17 cellular contexts compared by ENCODE assay signal in genomic region chr17:75407655-75408352, GRCh38.
"Had no signal": no experiment of that assay in that cellular context is flagged by ENCODE, and none has a peak within 500 bp of the region (broad histone marks: within the 10 kb centered on the region; RNA-seq: fewer than 3 reads in every experiment).

No MANE protein-coding gene starts in this region.

- H3K27me3 ChIP-seq: dorsolateral prefrontal cortex, left lung, pancreas, sigmoid colon, upper lobe of left lung had no signal

- H3K9me3 ChIP-seq: left lung, pancreas, sigmoid colon, thoracic aorta, upper lobe of left lung had no signal

- ATAC-seq: activated CD8-positive, alpha-beta memory T cell treated with anti-CD3 and anti-CD28 coated beads, Interleukin-2, amount 10 ng/mL, durations not matched to agents 7 days and 5 days; activated naive CD8-positive, alpha-beta T cell treated with anti-CD3 and anti-CD28 coated beads, Interleukin-2, amount 50 U/mL, for 24 hours; left lung; pancreas; stimulated activated effector memory CD8-positive, alpha-beta T cell treated with anti-CD3 and anti-CD28 coated beads, Interleukin-12 subunit alpha, Interleukin-12 subunit beta, amount 100 ng/mL, for 72 hours had no signal

- H3K4me3 ChIP-seq: left lung, pancreas, sigmoid colon, thoracic aorta, upper lobe of left lung had no signal

- H3K36me3 ChIP-seq: left lung, pancreas, sigmoid colon, thoracic aorta, upper lobe of left lung had no signal

- DNase-seq: activated CD4-positive, alpha-beta memory T cell treated with anti-CD3 and anti-CD28 coated beads for 36 hours; activated CD8-positive, alpha-beta memory T cell treated with anti-CD3 and anti-CD28 coated beads, Interleukin-2, amount 10 ng/mL, durations not matched to agents 7 days and 5 days; activated naive CD4-positive, alpha-beta T cell treated with anti-CD3 and anti-CD28 coated beads for 36 hours; activated naive CD8-positive, alpha-beta T cell treated with anti-CD3 and anti-CD28 coated beads, Interleukin-2, amount 50 U/mL, for 24 hours; anterior cingulate cortex; dorsolateral prefrontal cortex; foreskin melanocyte; left lung; mammary epithelial cell; pancreas; sigmoid colon; stimulated activated CD4-positive, alpha-beta T cell treated with anti-CD3 and anti-CD28 coated beads, Interleukin-4, amount 100 ng/mL, for 24 hours; upper lobe of left lung; WERI-Rb-1 had no signal

- H3K27me3 Mint-ChIP-seq: activated CD4-positive, alpha-beta memory T cell treated with anti-CD3 and anti-CD28 coated beads for 36 hours; activated CD8-positive, alpha-beta memory T cell treated with anti-CD3 and anti-CD28 coated beads, Interleukin-2, amount 10 ng/mL, durations not matched to agents 7 days and 5 days; activated naive CD8-positive, alpha-beta T cell treated with anti-CD3 and anti-CD28 coated beads, Interleukin-2, amount 50 U/mL, for 24 hours had no signal

- H3K9me3 Mint-ChIP-seq: activated CD4-positive, alpha-beta memory T cell treated with anti-CD3 and anti-CD28 coated beads for 36 hours; activated naive CD4-positive, alpha-beta T cell treated with anti-CD3 and anti-CD28 coated beads for 36 hours; activated naive CD8-positive, alpha-beta T cell treated with anti-CD3 and anti-CD28 coated beads, Interleukin-2, amount 50 U/mL, for 24 hours; brain; stimulated activated effector memory CD8-positive, alpha-beta T cell treated with anti-CD3 and anti-CD28 coated beads, Interleukin-12 subunit alpha, Interleukin-12 subunit beta, amount 100 ng/mL, for 72 hours had no signal

- H3K36me3 Mint-ChIP-seq: brain had no signal

- H3K27ac Mint-ChIP-seq: activated CD4-positive, alpha-beta memory T cell treated with anti-CD3 and anti-CD28 coated beads for 36 hours; activated CD8-positive, alpha-beta memory T cell treated with anti-CD3 and anti-CD28 coated beads, Interleukin-2, amount 10 ng/mL, durations not matched to agents 7 days and 5 days; activated naive CD4-positive, alpha-beta T cell treated with anti-CD3 and anti-CD28 coated beads for 36 hours; activated naive CD8-positive, alpha-beta T cell treated with anti-CD3 and anti-CD28 coated beads, Interleukin-2, amount 50 U/mL, for 24 hours; stimulated activated effector memory CD8-positive, alpha-beta T cell treated with anti-CD3 and anti-CD28 coated beads, Interleukin-12 subunit alpha, Interleukin-12 subunit beta, amount 100 ng/mL, for 72 hours had no signal

- H3K4me3 Mint-ChIP-seq: activated CD4-positive, alpha-beta memory T cell treated with anti-CD3 and anti-CD28 coated beads for 36 hours; activated CD8-positive, alpha-beta memory T cell treated with anti-CD3 and anti-CD28 coated beads, Interleukin-2, amount 10 ng/mL, durations not matched to agents 7 days and 5 days; activated naive CD4-positive, alpha-beta T cell treated with anti-CD3 and anti-CD28 coated beads for 36 hours; activated naive CD8-positive, alpha-beta T cell treated with anti-CD3 and anti-CD28 coated beads, Interleukin-2, amount 50 U/mL, for 24 hours; brain; stimulated activated effector memory CD8-positive, alpha-beta T cell treated with anti-CD3 and anti-CD28 coated beads, Interleukin-12 subunit alpha, Interleukin-12 subunit beta, amount 100 ng/mL, for 72 hours had no signal

- H3K27ac ChIP-seq: left lung, pancreas, sigmoid colon, thoracic aorta, upper lobe of left lung, WERI-Rb-1 had no signal
